ENCODE assay signal across 9 cellular contexts in genomic region chr12:2244013-2244861, GRCh38.
DNase-seq lines count a peak whose midpoint lies in the region; ATAC-seq and TF ChIP-seq lines count a peak whose summit lies in the region.
"Had no signal": no experiment of that assay in that cellular context is flagged by ENCODE, and none has a peak within 500 bp of the region (broad histone marks: within the 10 kb centered on the region; RNA-seq: fewer than 3 reads in every experiment).

No MANE protein-coding gene starts in this region.

- ATAC-seq in HG02571 (IDR thresholded peaks at IDR 0.05; ENCODE audit: unreplicated experiment) = no peak
- no peak for ATAC-seq in GM19467 (IDR thresholded peaks at IDR 0.05; ENCODE audit: unreplicated experiment)
- ATAC-seq in HG02588 (IDR thresholded peaks at IDR 0.05; ENCODE audit: unreplicated experiment) = no peak

- no peak overlapping the region for H3K4me3 Mint-ChIP-seq in activated T-helper 2 cell treated with anti-CD3 and anti-CD28 coated beads, Interferon-gamma antibody, Interleukin-2, Interleukin-4, amounts not matched to agents 10 μg/mL and 5 μg/mL and 100 μg/mL, durations not matched to agents 14 hours and 24 hours and 36 hours (ENCODE audit: low read depth)

- no peaks in the 10 kb centered on the region for H3K27me3 Mint-ChIP-seq in activated T-helper 2 cell treated with anti-CD3 and anti-CD28 coated beads, Interferon-gamma antibody, Interleukin-2, Interleukin-4, amounts not matched to agents 10 μg/mL and 5 μg/mL and 100 μg/mL, durations not matched to agents 14 hours and 24 hours and 36 hours (ENCODE audit: low read depth)

- H3K4me3 ChIP-seq in foreskin fibroblast (ENCODE audit: low read depth in 1 of 2, low read length in 2 of 2) = no peak overlapping the region

- H3K4me1 Mint-ChIP-seq in activated T-helper 2 cell treated with anti-CD3 and anti-CD28 coated beads, Interferon-gamma antibody, Interleukin-2, Interleukin-4, amounts not matched to agents 10 μg/mL and 5 μg/mL and 100 μg/mL, durations not matched to agents 14 hours and 24 hours and 36 hours (ENCODE audit: low read depth) = no peaks in the 10 kb centered on the region

- DNase-seq in H4 (ENCODE audit: low spot score) (peak; percentile 88), RPMI7951 (ENCODE audit: low read depth) (peak; percentile 86), foreskin fibroblast (peak; percentile 90 to 95), renal cortical epithelial cell (ENCODE audit: low read depth) (peak; percentile 62)
- DNase-seq in activated T-helper 2 cell treated with anti-CD3 and anti-CD28 coated beads, Interferon-gamma antibody, Interleukin-2, Interleukin-4, amounts not matched to agents 10 μg/mL and 5 μg/mL and 100 μg/mL, durations not matched to agents 14 hours and 24 hours and 36 hours (ENCODE audit: low spot score) = no peak
- DNase-seq: left cardiac atrium had no signal

- no peaks in the 10 kb centered on the region for H3K9me3 Mint-ChIP-seq in activated T-helper 2 cell treated with anti-CD3 and anti-CD28 coated beads, Interferon-gamma antibody, Interleukin-2, Interleukin-4, amounts not matched to agents 10 μg/mL and 5 μg/mL and 100 μg/mL, durations not matched to agents 14 hours and 24 hours and 36 hours

- H3K27ac Mint-ChIP-seq in activated T-helper 2 cell treated with anti-CD3 and anti-CD28 coated beads, Interferon-gamma antibody, Interleukin-2, Interleukin-4, amounts not matched to agents 10 μg/mL and 5 μg/mL and 100 μg/mL, durations not matched to agents 14 hours and 24 hours and 36 hours = no peak overlapping the region

- no peaks in the 10 kb centered on the region for H3K36me3 Mint-ChIP-seq in activated T-helper 2 cell treated with anti-CD3 and anti-CD28 coated beads, Interferon-gamma antibody, Interleukin-2, Interleukin-4, amounts not matched to agents 10 μg/mL and 5 μg/mL and 100 μg/mL, durations not matched to agents 14 hours and 24 hours and 36 hours (ENCODE audit: low read depth)

- intact Hi-C loops in activated T-helper 2 cell treated with anti-CD3 and anti-CD28 coated beads, Interferon-gamma antibody, Interleukin-2, Interleukin-4, amounts not matched to agents 10 μg/mL and 5 μg/mL and 100 μg/mL, durations not matched to agents 14 hours and 24 hours and 36 hours (cut with micrococcal nuclease) = no loop called here

- TF ChIP-seq CTCF in foreskin fibroblast (IDR thresholded peaks at IDR 0.05; ENCODE audit: low read depth, low read length) = no peak
